ENCODE assay signal across 23 cellular contexts in the genomic region with DNA sequence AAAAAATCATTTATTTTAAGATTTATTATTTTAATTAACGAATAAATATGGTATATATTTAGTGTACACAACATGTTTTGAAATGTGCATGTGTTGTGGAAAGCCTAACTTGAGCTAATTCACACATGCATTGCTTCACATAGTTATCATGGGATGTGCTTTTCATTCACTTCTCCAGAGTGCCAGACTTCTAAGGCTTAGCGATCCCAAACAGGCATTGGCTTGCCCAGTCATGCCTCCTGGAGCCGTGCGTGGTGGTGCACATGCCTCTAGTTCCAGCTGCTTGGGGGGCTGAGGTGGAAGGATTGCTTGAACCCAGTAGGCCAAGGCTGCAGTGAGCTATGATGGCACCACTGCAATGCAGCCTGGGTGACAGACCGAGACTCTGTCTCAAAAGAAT. TPM values are rescaled to one million over a fixed set of nuclear protein-coding genes. Genes with fewer than 3 reads are reported as not detected.
"Had no signal": no experiment of that assay in that cellular context is flagged by ENCODE, and none has a peak within 500 bp of the region (broad histone marks: within the 10 kb centered on the region; RNA-seq: fewer than 3 reads in every experiment).

No MANE protein-coding gene starts in this region.

- H3K4me3 ChIP-seq: esophagus squamous epithelium, ovary, right atrium auricular region, sigmoid colon, skin epidermis, thoracic aorta, transverse colon had no signal

- FAIRE-seq: colon, endometrium, kidney, urothelium cell line had no signal

- H3K27me3 ChIP-seq: esophagus squamous epithelium, ovary, right atrium auricular region, sigmoid colon, transverse colon had no signal

- DNase-seq: cerebellar nuclear complex; effector CD8-positive, alpha-beta T cell; esophagus squamous epithelium; foreskin fibroblast; immature natural killer cell; kidney; left colon; left ventricle myocardium superior; natural killer cell; nucleus accumbens; ovary; sigmoid colon; stimulated activated CD4-positive, alpha-beta T cell treated with anti-CD3 and anti-CD28 coated beads, Interleukin-2, amount 100 ng/mL, for 24 hours; stimulated activated CD4-positive, alpha-beta T cell treated with anti-CD3 and anti-CD28 coated beads, Interleukin-4, amount 100 ng/mL, for 4 hours; stimulated activated naive B cell treated with anti-CD40 and anti-IgM and Interleukin-4, amounts not matched to agents 10 μg/mL and 1 μg/mL and 100 μg/mL, for 72 hours; stimulated activated naive CD8-positive, alpha-beta T cell treated with anti-CD3 and anti-CD28 coated beads, Interleukin-15, amount 100 ng/mL, for 72 hours; transverse colon had no signal

- H3K27ac ChIP-seq: esophagus squamous epithelium, ovary, right atrium auricular region, sigmoid colon, skin epidermis, thoracic aorta, transverse colon had no signal

- H3K36me3 ChIP-seq: esophagus squamous epithelium, ovary, right atrium auricular region, sigmoid colon, thoracic aorta, transverse colon had no signal

- H3K4me1 ChIP-seq: right atrium auricular region, sigmoid colon, transverse colon had no signal

- ATAC-seq: left colon; left ventricle myocardium superior; natural killer cell; stimulated activated naive B cell treated with anti-CD40 and anti-IgM and Interleukin-4, amounts not matched to agents 10 μg/mL and 1 μg/mL and 100 μg/mL, for 72 hours; stimulated activated naive CD8-positive, alpha-beta T cell treated with anti-CD3 and anti-CD28 coated beads, Interleukin-15, amount 100 ng/mL, for 72 hours had no signal

RNA-seq across cellular contexts. Expression of gene ARHGEF4, which starts 40.5 kb away (rescaled TPM):
- polyA plus RNA-seq: immature natural killer cell had no signal
